8 cellular contexts compared by ENCODE assay signal in the genomic region with DNA sequence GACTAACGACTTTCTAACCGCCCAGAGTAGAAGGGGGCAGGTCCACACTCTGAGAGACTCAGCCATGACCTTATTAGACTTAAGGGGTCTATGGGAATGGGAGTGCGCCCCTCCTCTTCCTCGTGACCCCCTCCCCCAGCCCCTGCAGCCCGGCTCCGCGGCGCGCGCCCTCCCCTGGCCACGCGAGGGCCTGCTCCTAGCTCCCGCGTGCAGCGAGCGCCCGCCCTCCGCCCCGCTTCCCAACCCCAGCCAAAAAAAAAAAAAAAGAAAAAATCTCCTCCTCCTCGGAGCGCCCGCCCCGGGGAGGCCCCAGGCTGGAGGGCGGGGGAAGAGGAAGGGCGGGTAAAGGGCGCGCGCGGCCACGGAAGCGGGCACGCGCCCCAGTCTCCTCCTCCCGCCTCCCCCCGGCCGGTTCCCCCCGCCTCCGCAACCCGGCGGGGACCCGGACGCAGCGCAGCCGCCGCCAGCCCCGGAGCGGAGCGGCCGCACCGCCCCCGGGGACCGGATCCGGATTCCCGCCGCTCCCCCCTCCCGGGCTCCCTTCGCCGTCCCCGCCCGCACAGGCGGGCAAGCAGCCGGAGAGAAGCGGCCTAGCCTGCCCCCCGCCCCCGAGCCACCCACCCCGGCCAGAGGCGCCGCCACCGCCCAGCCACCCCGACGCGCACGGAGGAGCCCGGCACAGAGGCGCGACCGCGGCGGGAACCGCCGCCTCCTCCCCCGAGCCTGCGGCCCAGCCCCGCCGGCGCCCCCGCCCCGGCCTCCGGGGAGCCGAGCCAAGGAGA. TPM values are rescaled to one million over a fixed set of nuclear protein-coding genes. Genes with fewer than 3 reads are reported as not detected.
DNase-seq lines count a peak whose midpoint lies in the region; ATAC-seq and TF ChIP-seq lines count a peak whose summit lies in the region.

No MANE protein-coding gene starts in this region.

- peak overlapping the region; percentile 94 for H2AK9ac ChIP-seq in IMR-90 (replicated peaks; ENCODE audit: low read depth, low read length, poor library complexity)

- H2AFZ ChIP-seq in IMR-90 (replicated peaks; ENCODE audit: low read length, poor library complexity) = peak overlapping the region; percentile 77
- no peak overlapping the region for H2AFZ ChIP-seq in OCI-LY1 (ENCODE audit: low read length)

- TF ChIP-seq CTCF in CD8-positive, alpha-beta T cell (IDR thresholded peaks at IDR 0.05) = peak; percentile 53
- TF ChIP-seq CTCF in IMR-90 (conservative IDR thresholded peaks at IDR 0.05; ENCODE audit: low read depth, low read length) (peak; percentile 66), OCI-LY1 (IDR thresholded peaks at IDR 0.05; ENCODE audit: low read length) (peak; percentile 75)

- peaks cover 26% of the 10 kb centered on the region for H3K36me3 ChIP-seq in CD8-positive, alpha-beta T cell (ENCODE audit: insufficient read depth, low read length)
- H3K36me3 ChIP-seq in IMR-90 (ENCODE audit: control insufficient read depth, insufficient read depth, low read length) (peaks cover 34% of the 10 kb centered on the region), OCI-LY1 (ENCODE audit: insufficient read depth, low read length) (peaks cover 45% of the 10 kb centered on the region), mucosa of rectum (ENCODE audit: control insufficient read depth in 2 of 2, insufficient read depth in 2 of 2, low read length in 2 of 2) (peaks cover 33 to 36% of the 10 kb centered on the region in 2 donors)

- peak overlapping the region; percentile 73 for H3K4me3 ChIP-seq in CD8-positive, alpha-beta T cell (ENCODE audit: low read depth, low read length)
- H3K4me3 ChIP-seq in IMR-90 (ENCODE audit: insufficient read depth, low read depth, low read length) (peak overlapping the region; percentile 61), OCI-LY1 (ENCODE audit: low read depth, low read length, poor library complexity, severe bottlenecking) (peak overlapping the region; percentile 86), mucosa of rectum (ENCODE audit: low read length in 2 of 2) (peak overlapping the region; percentile 76 to 78)

- H3K9ac ChIP-seq in IMR-90 (ENCODE audit: low read depth, low read length) (peak overlapping the region; percentile 86), OCI-LY1 (ENCODE audit: low read length) (peak overlapping the region; percentile 99), mucosa of rectum (ENCODE audit: low read depth in 1 of 2, low read length in 2 of 2) (peak overlapping the region; percentile 77 to 94)

- TF ChIP-seq POLR2A in IMR-90 (IDR thresholded peaks at IDR 0.05; ENCODE audit: low read depth, low read length) (peak; percentile 42; the same call in 1 of the 2 replicates), erythroblast (IDR thresholded peaks at IDR 0.05; ENCODE audit: low read length) (no peak)

- no peak overlapping the region for H2BK20ac ChIP-seq in IMR-90 (ENCODE audit: low read depth, low read length)

- H3K9me3 ChIP-seq in CD8-positive, alpha-beta T cell (ENCODE audit: low read length) = no peaks in the 10 kb centered on the region
- H3K9me3 ChIP-seq in IMR-90 (ENCODE audit: control insufficient read depth, insufficient read depth, low read length) (no peaks in the 10 kb centered on the region), OCI-LY1 (ENCODE audit: low read length) (no peaks in the 10 kb centered on the region), mucosa of rectum (ENCODE audit: control insufficient read depth in 2 of 2, low read length in 2 of 2) (no peaks in the 10 kb centered on the region)

- H3K9me2 ChIP-seq in OCI-LY1 (ENCODE audit: low read depth, low read length) = no peaks in the 10 kb centered on the region

- in situ Hi-C loops in IMR-90 (cut with MboI; ENCODE audit: low sequenced_read_pairs) = loop anchor here (25.0 kb wide), 2 partner anchors 294 to 419 kb away; a partner anchor contains a TSS

- H3K36me3 Mint-ChIP-seq in CD8-positive, alpha-beta T cell = peaks cover 46% of the 10 kb centered on the region

- H3K27ac ChIP-seq in CD8-positive, alpha-beta T cell (ENCODE audit: low read depth, low read length) = peak overlapping the region; percentile 46
- H3K27ac ChIP-seq in IMR-90 (ENCODE audit: insufficient read depth, low read length) (peak overlapping the region; percentile 92), OCI-LY1 (ENCODE audit: low read depth, low read length, poor library complexity, severe bottlenecking) (peak overlapping the region; percentile 93), mucosa of rectum (ENCODE audit: low read depth in 2 of 2, low read length in 2 of 2) (peak overlapping the region; percentile 96 to 97)

- H3K14ac ChIP-seq in IMR-90 (replicated peaks; ENCODE audit: low read depth, low read length) = peak overlapping the region; percentile 79

- H3K4me3 Mint-ChIP-seq in CD8-positive, alpha-beta T cell = peak overlapping the region; percentile 74

- H3K9me1 ChIP-seq in IMR-90 (ENCODE audit: insufficient read depth, low read length) = peaks cover 20% of the 10 kb centered on the region

- peak; percentile 55 for ATAC-seq in CD8-positive, alpha-beta T cell
- ATAC-seq in GM21367 (IDR thresholded peaks at IDR 0.05; ENCODE audit: unreplicated experiment) = peak; percentile 21
- peak; percentile 66 for ATAC-seq in IMR-90 (ENCODE audit: low read depth)

- dilution Hi-C loops in IMR-90 (cut with HindIII; ENCODE audit: low sequenced_read_pairs, unreplicated experiment) = no loop called here

- peak; percentile 71 to 93 (median 86) for DNase-seq in CD8-positive, alpha-beta T cell
- peak; percentile 83 for DNase-seq in IMR-90
- DNase-seq in activated T-cell treated with anti-CD3 and anti-CD28 coated beads for 48 hours (ENCODE audit: low read depth) = peak; percentile 90
- peak; percentile 94 to 97 for DNase-seq in erythroblast (lab: John Stamatoyannopoulos, UW)
- peak; percentile 86 for DNase-seq in stimulated activated CD8-positive, alpha-beta memory T cell treated with anti-CD3 and anti-CD28 coated beads, Interleukin-4, amount 100 ng/mL, for 48 hours

- no peaks in the 10 kb centered on the region for H3K27me3 Mint-ChIP-seq in CD8-positive, alpha-beta T cell (ENCODE audit: low read depth)

- H3F3A ChIP-seq in OCI-LY1 (ENCODE audit: insufficient read depth, low read length) = no peaks in the 10 kb centered on the region

- peak overlapping the region; percentile 96 for H3K27ac Mint-ChIP-seq in CD8-positive, alpha-beta T cell

- CTCF ChIA-PET in CD8-positive, alpha-beta T cell (lab: Charles Lee) = interaction anchor here (1.0 to 12.3 kb wide), 7 partner anchors 8 to 133 kb away, joined by 3 to 95 read pairs (median 8); a partner anchor contains a TSS
- CTCF ChIA-PET in IMR-90 (lab: Yijun Ruan, JAX) = interaction anchor here (1.0 kb wide), 1 partner anchor 9 kb away, joined by 6 read pairs; no protein-coding TSS in a partner anchor

- peak overlapping the region; percentile 78 for H2BK5ac ChIP-seq in IMR-90 (ENCODE audit: low read depth, low read length, poor library complexity, severe bottlenecking)

- no peaks in the 10 kb centered on the region for H3K9me3 Mint-ChIP-seq in CD8-positive, alpha-beta T cell

- H3K4ac ChIP-seq in IMR-90 (ENCODE audit: low read depth, low read length) = peak overlapping the region; percentile 73

- peaks cover 19% of the 10 kb centered on the region for H3K79me2 ChIP-seq in OCI-LY1 (ENCODE audit: insufficient read depth, low read length)

- no peaks in the 10 kb centered on the region for H3K27me3 ChIP-seq in CD8-positive, alpha-beta T cell (ENCODE audit: insufficient read depth, low read length)
- H3K27me3 ChIP-seq in IMR-90 (ENCODE audit: control insufficient read depth, insufficient read depth, low read length) (no peaks in the 10 kb centered on the region), OCI-LY1 (ENCODE audit: insufficient read depth, low read length) (no peaks in the 10 kb centered on the region), mucosa of rectum (ENCODE audit: control insufficient read depth in 2 of 2, insufficient read depth in 2 of 2, low read length in 2 of 2) (no peaks in the 10 kb centered on the region)

- no TSS peak for BruUV-seq in IMR-90 (replicated peaks; lab: Mats Ljungman, UMichigan)

- peak overlapping the region; percentile 3; the same call in 1 of the 2 replicates for H3K18ac ChIP-seq in IMR-90 (ENCODE audit: low read depth, low read length)

- H3K4me2 ChIP-seq in IMR-90 (ENCODE audit: low read depth, low read length) = peak overlapping the region; percentile 90
- H3K4me2 ChIP-seq in OCI-LY1 (ENCODE audit: low read length) = peak overlapping the region; percentile 97

- peak overlapping the region; percentile 48; the same call in 1 of the 2 replicates for H3K56ac ChIP-seq in IMR-90 (ENCODE audit: extremely low read depth, insufficient read depth, low read length)

- peak overlapping the region; percentile 15 to 86; a peak in 3 of 4 replicates for H4K8ac ChIP-seq in IMR-90 (ENCODE audit: low read depth in 2 of 2, low read length in 2 of 2)

- WGBS in IMR-90 (ENCODE audit: extremely low coverage in 2 of 2, insufficient read length in 1 of 2), 2 experiments = 0% methylated on average over 2 of the region's 90 CpGs; no CpG with 5 or more reads in 1 of the 2 experiments

- H2BK15ac ChIP-seq in IMR-90 (ENCODE audit: low read depth, low read length) = no peak overlapping the region

- peaks cover 28% of the 10 kb centered on the region for H4K20me1 ChIP-seq in IMR-90 (ENCODE audit: insufficient read depth, low read length)
- no peaks in the 10 kb centered on the region for H4K20me1 ChIP-seq in OCI-LY1 (ENCODE audit: insufficient read depth, low read length)

- peak overlapping the region; percentile 7; the same call in 1 of the 2 replicates for H4K91ac ChIP-seq in IMR-90 (ENCODE audit: insufficient read depth, low read depth, low read length)

- H3K79me1 ChIP-seq in IMR-90 (ENCODE audit: low read depth in 1 of 2, low read length in 2 of 2) = peaks cover 32 to 66% of the 10 kb centered on the region in 2 experiments

- intact Hi-C loops in CD8-positive, alpha-beta T cell (cut with DNase I, micrococcal nuclease) = loop anchor here (1.0 to 10.0 kb wide), 7 partner anchors 8 to 108 kb away; a partner anchor contains a TSS
- intact Hi-C loops in IMR-90 (cut with micrococcal nuclease) = loop anchor here (1.0 to 10.0 kb wide), 2 partner anchors 107 to 286 kb away; a partner anchor contains a TSS

- peaks cover 52% of the 10 kb centered on the region for H3K4me1 Mint-ChIP-seq in CD8-positive, alpha-beta T cell (ENCODE audit: low read depth)

- no peak overlapping the region for H4K5ac ChIP-seq in IMR-90 (ENCODE audit: low read depth, low read length)

- peak overlapping the region; percentile 62; the same call in 1 of the 2 replicates for H3K23ac ChIP-seq in IMR-90 (ENCODE audit: low read depth, low read length)

- POLR2A ChIA-PET in CD8-positive, alpha-beta T cell (lab: Charles Lee) = interaction anchor here (0.6 to 10.3 kb wide), 8 partner anchors 13 to 136 kb away, joined by 3 to 251 read pairs (median 18); a partner anchor contains a TSS
- POLR2A ChIA-PET in IMR-90 (lab: Charles Lee; ENCODE audit: unreplicated experiment) = interaction anchor here (0.6 to 0.7 kb wide), 5 partner anchors 10 to 119 kb away, joined by 3 to 14 read pairs (median 8); no protein-coding TSS in a partner anchor

- TF ChIP-seq RAD21 in IMR-90 (IDR thresholded peaks at IDR 0.05; ENCODE audit: low read length) = peak; percentile 31

- H3K4me1 ChIP-seq in CD8-positive, alpha-beta T cell (ENCODE audit: insufficient read depth, low read length) = peaks cover 56% of the 10 kb centered on the region
- H3K4me1 ChIP-seq in IMR-90 (ENCODE audit: control insufficient read depth, insufficient read depth, low read length) (peaks cover 12% of the 10 kb centered on the region), OCI-LY1 (ENCODE audit: insufficient read depth, low read length, severe bottlenecking) (peaks cover 39% of the 10 kb centered on the region), mucosa of rectum (ENCODE audit: control insufficient read depth in 2 of 2, insufficient read depth in 2 of 2, low read length in 2 of 2) (peaks cover 28 to 39% of the 10 kb centered on the region in 2 donors)

- H2AK5ac ChIP-seq in IMR-90 (ENCODE audit: low read depth, low read length) = peak overlapping the region; percentile 65

- H2BK120ac ChIP-seq in IMR-90 (ENCODE audit: low read depth, low read length) = no peak overlapping the region

RNA-seq across cellular contexts. Expression of a gene that starts 0.9 kb away (rescaled TPM):
- total RNA-seq in CD8-positive, alpha-beta T cell = 100 to 1,000 TPM; 151 to 155 TPM
- total RNA-seq in IMR-90 (2012; rRNA removed) = 42.1 and 49.4 TPM in 2 replicates
- polyA plus RNA-seq in IMR-90 (2012; rRNA removed) = 25.6 and 29.7 TPM in 2 replicates
- 13.0 and 21.5 TPM in 2 replicates for polyA plus RNA-seq in IMR-90 (2012; cell fraction: cytosol; rRNA removed)
- polyA plus RNA-seq in IMR-90 (2012; cell fraction: nucleus; rRNA removed; ENCODE audit: low replicate concordance) = 19.8 and 33.5 TPM in 2 replicates

RNA-seq across cellular contexts. Expression of a gene that starts 18.9 kb away (rescaled TPM):
- 10 to 100 TPM; 85.5 to 85.7 TPM for total RNA-seq in CD8-positive, alpha-beta T cell
- total RNA-seq in IMR-90 (2012; rRNA removed) = 17.2 and 17.5 TPM in 2 replicates
- 38.3 and 40.9 TPM in 2 replicates for polyA plus RNA-seq in IMR-90 (2012; rRNA removed)
- polyA plus RNA-seq in IMR-90 (2012; cell fraction: cytosol; rRNA removed) = 28.3 and 33.9 TPM in 2 replicates
- polyA plus RNA-seq in IMR-90 (2012; cell fraction: nucleus; rRNA removed; ENCODE audit: low replicate concordance) = 91.0 and 111 TPM in 2 replicates

RNA-seq across cellular contexts. Expression of a gene that starts 31.8 kb away (rescaled TPM):
- total RNA-seq in CD8-positive, alpha-beta T cell = 10 to 100 TPM; 43.2 to 43.8 TPM
- total RNA-seq in IMR-90 (2012; rRNA removed) = 16.5 and 17.8 TPM in 2 replicates
- polyA plus RNA-seq in IMR-90 (2012; rRNA removed) = 42.5 and 43.6 TPM in 2 replicates
- polyA plus RNA-seq in IMR-90 (2012; cell fraction: cytosol; rRNA removed) = 20.7 and 37.7 TPM in 2 replicates
- polyA plus RNA-seq in IMR-90 (2012; cell fraction: nucleus; rRNA removed; ENCODE audit: low replicate concordance) = 191 and 195 TPM in 2 replicates

RNA-seq across cellular contexts. Expression of a gene that starts 48.0 kb away (rescaled TPM):
- not detected for total RNA-seq in CD8-positive, alpha-beta T cell
- total RNA-seq in IMR-90 (2012; rRNA removed) = not detected in 2 replicates
- polyA plus RNA-seq in IMR-90 (2012; rRNA removed) = 0.05 and 0.06 TPM in 2 replicates
- 0.04 and 0.13 TPM in 2 replicates for polyA plus RNA-seq in IMR-90 (2012; cell fraction: cytosol; rRNA removed)
- 0.15 and 0.34 TPM in 2 replicates for polyA plus RNA-seq in IMR-90 (2012; cell fraction: nucleus; rRNA removed; ENCODE audit: low replicate concordance)

RNA-seq across cellular contexts. Expression of a gene that starts 49.4 kb away (rescaled TPM):
- not detected for total RNA-seq in CD8-positive, alpha-beta T cell
- total RNA-seq in IMR-90 (2012; rRNA removed) = not detected in 2 replicates
- not detected in 2 replicates for polyA plus RNA-seq in IMR-90 (2012; rRNA removed)
- not detected in 2 replicates for polyA plus RNA-seq in IMR-90 (2012; cell fraction: cytosol; rRNA removed)
- polyA plus RNA-seq in IMR-90 (2012; cell fraction: nucleus; rRNA removed; ENCODE audit: low replicate concordance) = 0.01 TPM in 1 of 2 replicates, not detected in the other

Comparison
In these comparisons a context has a peak if more than half of its experiments do, and no peak if none do; other contexts are left out.
1. Peak in every context shown above with its lines: DNase-seq, ATAC-seq, H3K4me3 ChIP-seq and H3K27ac ChIP-seq.
2. H3K27ac ChIP-seq: peak in every context shown above with its lines; median percentile 96 in mucosa of rectum; 93 in OCI-LY1; 92 in IMR-90; 46 in CD8-positive, alpha-beta T cell.